Comparison of ENCODE assay signal across 1 cellular context in genomic region chr5:98368141-98368540, GRCh38.
TF ChIP-seq lines count a peak whose summit lies in the region.

No MANE protein-coding gene starts in this region.

TF ChIP-seq in WTC11, 78 proteins besides CTCF, POLR2A, EP300 and RAD21 (continued from another document):
- TF ChIP-seq ZNF512 (CRISPR knock-in tag; IDR thresholded peaks at IDR 0.05; ENCODE audit: borderline replicate concordance) (no peak), FOXJ3 (CRISPR knock-in tag; IDR thresholded peaks at IDR 0.05; ENCODE audit: borderline replicate concordance) (no peak), STAT6 (CRISPR knock-in tag; conservative IDR thresholded peaks at IDR 0.05; ENCODE audit: low read depth) (no peak), MXD4 (CRISPR knock-in tag; IDR thresholded peaks at IDR 0.05; ENCODE audit: borderline replicate concordance) (no peak), USF1 (CRISPR knock-in tag; IDR thresholded peaks at IDR 0.05) (no peak), ZBTB21 (CRISPR knock-in tag; IDR thresholded peaks at IDR 0.05; ENCODE audit: borderline replicate concordance) (no peak), TP53 (CRISPR knock-in tag; IDR thresholded peaks at IDR 0.05) (no peak), MAX (CRISPR knock-in tag; IDR thresholded peaks at IDR 0.05) (no peak), AR (CRISPR knock-in tag; IDR thresholded peaks at IDR 0.05) (no peak), CDX4 (CRISPR knock-in tag; IDR thresholded peaks at IDR 0.05; ENCODE audit: borderline replicate concordance) (no peak)
